In the genomic region with DNA sequence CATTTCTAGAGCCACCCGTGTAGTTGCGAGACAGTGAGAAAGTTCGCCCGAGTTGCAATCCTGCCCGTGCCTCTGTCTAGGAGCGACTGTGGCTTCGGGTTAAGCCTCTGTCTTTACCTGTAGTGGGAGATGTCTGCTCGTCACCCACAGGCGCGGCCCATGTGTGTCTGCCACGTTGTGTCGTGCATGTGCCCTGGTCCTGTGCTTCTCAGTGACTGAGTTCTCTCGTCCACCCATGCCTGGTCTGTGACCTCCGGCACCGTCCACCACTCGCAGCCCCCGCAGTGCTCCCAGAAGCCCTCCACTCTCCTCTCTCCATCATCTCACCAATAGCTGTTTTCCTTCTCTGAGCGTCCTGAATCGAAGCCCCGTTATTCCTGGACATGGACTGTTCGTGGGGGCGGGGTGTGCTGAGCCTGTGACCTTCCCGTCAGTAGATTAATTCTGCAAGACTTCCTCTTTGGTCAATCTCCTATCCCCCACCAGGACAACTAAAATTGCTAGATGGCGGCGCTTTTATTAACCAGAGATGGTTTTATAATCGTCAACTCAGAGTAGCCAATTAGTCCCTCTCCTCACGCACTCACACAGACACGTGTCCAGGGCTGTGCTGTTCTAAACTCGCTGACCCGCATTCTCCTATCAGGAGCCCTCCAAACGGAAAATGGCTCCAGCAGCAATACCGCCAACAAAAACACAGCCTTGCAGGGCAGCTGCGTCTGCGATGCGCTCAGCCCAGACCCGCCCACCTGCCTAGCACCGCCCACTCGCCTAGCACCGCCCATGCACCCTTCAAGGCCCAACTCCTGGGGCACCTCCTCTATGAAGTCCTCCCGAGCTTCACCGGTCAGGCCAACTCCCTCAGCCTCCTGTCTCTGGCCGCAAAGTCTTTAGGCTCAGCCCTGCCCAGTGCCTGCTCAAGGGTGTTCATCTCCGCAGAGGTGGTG, we compare ENCODE assay signal across 21 cellular contexts.
"Had no signal": no experiment of that assay in that cellular context is flagged by ENCODE, and none has a peak within 500 bp of the region (broad histone marks: within the 10 kb centered on the region; RNA-seq: fewer than 3 reads in every experiment).

No MANE protein-coding gene starts in this region.

- H3K4me3 ChIP-seq: psoas muscle, sigmoid colon, spleen, stomach, thoracic aorta, upper lobe of right lung had no signal

- H3K9me3 Mint-ChIP-seq: activated B cell treated with CpG ODN at 0.5 μM for 24 hours; activated CD4-positive, alpha-beta T cell treated with anti-CD3 and anti-CD28 coated beads, Interleukin-2, amount 10 ng/mL, durations not matched to agents 7 days and 5 days; activated naive CD8-positive, alpha-beta T cell treated with anti-CD3 and anti-CD28 coated beads, Interleukin-2, amount 10 ng/mL, durations not matched to agents 7 days and 5 days; activated T-helper 1 cell treated with anti-CD3 and anti-CD28 coated beads, Interleukin-12 subunit alpha, Interleukin-12 subunit beta, Interleukin-2, Interleukin-4 antibody, amounts not matched to agents 30 ng/mL and 10 ng/mL and 1 ng/mL, durations not matched to agents 14 hours and 24 hours and 36 hours; central memory CD8-positive, alpha-beta T cell; naive thymus-derived CD8-positive, alpha-beta T cell had no signal

- FAIRE-seq: frontal cortex, islet of Langerhans had no signal

- H3K4me1 Mint-ChIP-seq: activated B cell treated with CpG ODN at 0.5 μM for 24 hours; activated CD4-positive, alpha-beta T cell treated with anti-CD3 and anti-CD28 coated beads, Interleukin-2, amount 10 ng/mL, durations not matched to agents 7 days and 5 days; activated naive CD8-positive, alpha-beta T cell treated with anti-CD3 and anti-CD28 coated beads, Interleukin-2, amount 10 ng/mL, durations not matched to agents 7 days and 5 days; central memory CD8-positive, alpha-beta T cell; naive thymus-derived CD8-positive, alpha-beta T cell had no signal

- H3K27me3 ChIP-seq: brain microvascular endothelial cell, sigmoid colon had no signal

- H3K36me3 Mint-ChIP-seq: activated naive CD8-positive, alpha-beta T cell treated with anti-CD3 and anti-CD28 coated beads, Interleukin-2, amount 10 ng/mL, durations not matched to agents 7 days and 5 days; naive thymus-derived CD8-positive, alpha-beta T cell had no signal

- ATAC-seq: left lobe of liver; naive thymus-derived CD8-positive, alpha-beta T cell; psoas muscle; upper lobe of right lung had no signal

- DNase-seq: activated B cell treated with CpG ODN at 0.5 μM for 24 hours; activated CD4-positive, alpha-beta T cell treated with anti-CD3 and anti-CD28 coated beads, Interleukin-2, amount 10 ng/mL, durations not matched to agents 7 days and 5 days; activated CD8-positive, alpha-beta memory T cell treated with anti-CD3 and anti-CD28 coated beads for 24 hours; activated naive CD4-positive, alpha-beta T cell; activated naive CD8-positive, alpha-beta T cell treated with anti-CD3 and anti-CD28 coated beads, Interleukin-2, amount 10 ng/mL, durations not matched to agents 7 days and 5 days; brain microvascular endothelial cell; cortex of kidney; effector CD8-positive, alpha-beta T cell; psoas muscle; sigmoid colon; spleen; stomach; T-helper 2 cell; upper lobe of right lung had no signal

- H3K9me3 ChIP-seq: psoas muscle, sigmoid colon, spleen, stomach, thoracic aorta, upper lobe of right lung had no signal

- H3K27ac ChIP-seq: brain microvascular endothelial cell, psoas muscle, sigmoid colon, spleen, stomach, thoracic aorta, upper lobe of right lung had no signal

- H3K4me3 Mint-ChIP-seq: activated B cell treated with CpG ODN at 0.5 μM for 24 hours; activated CD4-positive, alpha-beta T cell treated with anti-CD3 and anti-CD28 coated beads, Interleukin-2, amount 10 ng/mL, durations not matched to agents 7 days and 5 days; activated naive CD8-positive, alpha-beta T cell treated with anti-CD3 and anti-CD28 coated beads, Interleukin-2, amount 10 ng/mL, durations not matched to agents 7 days and 5 days; activated T-helper 1 cell treated with anti-CD3 and anti-CD28 coated beads, Interleukin-12 subunit alpha, Interleukin-12 subunit beta, Interleukin-2, Interleukin-4 antibody, amounts not matched to agents 30 ng/mL and 10 ng/mL and 1 ng/mL, durations not matched to agents 14 hours and 24 hours and 36 hours; central memory CD8-positive, alpha-beta T cell; naive thymus-derived CD8-positive, alpha-beta T cell had no signal

- H3K27ac Mint-ChIP-seq: activated B cell treated with CpG ODN at 0.5 μM for 24 hours; activated CD4-positive, alpha-beta T cell treated with anti-CD3 and anti-CD28 coated beads, Interleukin-2, amount 10 ng/mL, durations not matched to agents 7 days and 5 days; activated naive CD8-positive, alpha-beta T cell treated with anti-CD3 and anti-CD28 coated beads, Interleukin-2, amount 10 ng/mL, durations not matched to agents 7 days and 5 days; activated T-helper 1 cell treated with anti-CD3 and anti-CD28 coated beads, Interleukin-12 subunit alpha, Interleukin-12 subunit beta, Interleukin-2, Interleukin-4 antibody, amounts not matched to agents 30 ng/mL and 10 ng/mL and 1 ng/mL, durations not matched to agents 14 hours and 24 hours and 36 hours had no signal

- H3K36me3 ChIP-seq: brain microvascular endothelial cell, sigmoid colon, spleen, stomach, thoracic aorta, upper lobe of right lung had no signal

- H3K4me1 ChIP-seq: psoas muscle, sigmoid colon, spleen, upper lobe of right lung had no signal
